17 cellular contexts compared by ENCODE assay signal in genomic region chr7:143283344-143283743, GRCh38. TPM values are rescaled to one million over a fixed set of nuclear protein-coding genes. Genes with fewer than 3 reads are reported as not detected.
DNase-seq lines count a peak whose midpoint lies in the region; ATAC-seq and TF ChIP-seq lines count a peak whose summit lies in the region.
"Had no signal": no experiment of that assay in that cellular context is flagged by ENCODE, and none has a peak within 500 bp of the region (broad histone marks: within the 10 kb centered on the region; RNA-seq: fewer than 3 reads in every experiment).

No MANE protein-coding gene starts in this region.

- no peak overlapping the region for H3K18ac ChIP-seq in mesenchymal stem cell (ENCODE audit: low read depth in 1 of 2, low read length in 2 of 2)

- DNase-seq in Caco-2 (no peak), Karpas-422 (no peak), caudate nucleus (lab: John Stamatoyannopoulos, UW) (no peak), HuH-7 (ENCODE audit: low spot score) (no peak), mesenchymal stem cell (no peak)
- no peak for DNase-seq in naive thymus-derived CD8-positive, alpha-beta T cell
- DNase-seq: activated CD4-positive, alpha-beta T cell treated with anti-CD3 and anti-CD28 coated beads for 36 hours; AML-193; DND-41; NCI-H1436 treated with DMSO at 0.1 percent for 48 hours; NCI-H446 treated with DMSO at 0.1 percent for 48 hours; PC-3; tibial artery had no signal

- TF ChIP-seq CTCF in Caco-2 (IDR thresholded peaks at IDR 0.05; ENCODE audit: insufficient read depth in 1 of 2, low read depth in 1 of 2, low read length in 1 of 2, severe bottlenecking in 1 of 2, unreplicated experiment in 1 of 2): no peak

- no peaks in the 10 kb centered on the region for H3K9me2 ChIP-seq in Karpas-422 (replicated peaks; ENCODE audit: insufficient read depth, low read length)

- H4K91ac ChIP-seq in mesenchymal stem cell (ENCODE audit: low read length): no peak overlapping the region

- H3K79me2 ChIP-seq in Karpas-422 (ENCODE audit: low read length): peaks cover under 1% of the 10 kb centered on the region

- H3K36me3 ChIP-seq in Caco-2 (ENCODE audit: control insufficient read depth, insufficient read depth, low read length): no peaks in the 10 kb centered on the region
- H3K36me3 ChIP-seq in Karpas-422 (ENCODE audit: insufficient read depth, low read length): no peaks in the 10 kb centered on the region
- H3K36me3 ChIP-seq in mesenchymal stem cell (ENCODE audit: control insufficient read depth in 1 of 2, insufficient read depth in 2 of 2, low read depth in 1 of 2, low read length in 2 of 2): no peaks in the 10 kb centered on the region
- H3K36me3 ChIP-seq: tibial artery had no signal

- H3K4me2 ChIP-seq in Karpas-422 (ENCODE audit: low read depth, low read length, poor library complexity, severe bottlenecking) (peak overlapping the region; percentile 3), mesenchymal stem cell (ENCODE audit: low read length, poor library complexity, severe bottlenecking) (no peak overlapping the region)

- WGBS in mesenchymal stem cell: 79% methylated on average over 4 of the region's 4 CpGs

- peaks cover 2% of the 10 kb centered on the region for H3K79me1 ChIP-seq in mesenchymal stem cell (replicated peaks; ENCODE audit: low read length, poor library complexity, severe bottlenecking)

- CTCF ChIA-PET in Caco-2 (lab: Charles Lee): interaction anchor here (0.9 to 1.3 kb wide), 2 partner anchors 16 to 20 kb away, joined by 3 to 4 read pairs; partner anchors contain the start of gene GSTK1

- H3K23ac ChIP-seq in mesenchymal stem cell (ENCODE audit: low read length in 2 of 2): no peak overlapping the region

- no peaks in the 10 kb centered on the region for H3K27me3 ChIP-seq in Caco-2 (replicated peaks; ENCODE audit: control insufficient read depth, insufficient read depth, low read length)
- no peaks in the 10 kb centered on the region for H3K27me3 ChIP-seq in Karpas-422 (ENCODE audit: low read length)
- H3K27me3 ChIP-seq in mesenchymal stem cell (ENCODE audit: control insufficient read depth in 1 of 2, insufficient read depth in 1 of 2, low read length in 2 of 2): no peaks in the 10 kb centered on the region
- H3K27me3 ChIP-seq: tibial artery had no signal

- no peak overlapping the region for H2AK5ac ChIP-seq in mesenchymal stem cell (ENCODE audit: low read length, severe bottlenecking)

- H3K27ac ChIP-seq in Karpas-422 (ENCODE audit: low read length) (no peak overlapping the region), caudate nucleus (ENCODE audit: low read depth, low read length) (peak overlapping the region; percentile 45), mesenchymal stem cell (ENCODE audit: low read length, poor library complexity, severe bottlenecking) (no peak overlapping the region)
- H3K27ac ChIP-seq: psoas muscle, tibial artery had no signal

- no peaks in the 10 kb centered on the region for H3K27me3 Mint-ChIP-seq in Caco-2 (ENCODE audit: insufficient read depth, unreplicated experiment)
- H3K27me3 Mint-ChIP-seq in naive thymus-derived CD8-positive, alpha-beta T cell: no peaks in the 10 kb centered on the region
- H3K27me3 Mint-ChIP-seq: activated CD4-positive, alpha-beta T cell treated with anti-CD3 and anti-CD28 coated beads for 36 hours had no signal

- no peak overlapping the region for H2BK12ac ChIP-seq in mesenchymal stem cell (ENCODE audit: low read length in 2 of 2)

- H2BK5ac ChIP-seq in mesenchymal stem cell (ENCODE audit: low read depth, low read length, poor library complexity, severe bottlenecking): no peak overlapping the region

- H2AFZ ChIP-seq in Karpas-422 (ENCODE audit: low read length): no peak overlapping the region
- no peak overlapping the region for H2AFZ ChIP-seq in mesenchymal stem cell (ENCODE audit: low read depth, low read length)

- H3K4me1 ChIP-seq in Caco-2 (peaks cover 40% of the 10 kb centered on the region), Karpas-422 (ENCODE audit: low read length) (peaks cover 12% of the 10 kb centered on the region), mesenchymal stem cell (ENCODE audit: control insufficient read depth, insufficient read depth, low read depth, low read length) (peaks cover 20% of the 10 kb centered on the region)
- H3K4me1 ChIP-seq: psoas muscle had no signal

- peak overlapping the region; percentile 85 for H3K27ac Mint-ChIP-seq in Caco-2 (ENCODE audit: unreplicated experiment)
- H3K27ac Mint-ChIP-seq in naive thymus-derived CD8-positive, alpha-beta T cell: peak overlapping the region in 7 of 10 donors; percentile 30 to 85 (median 58)
- H3K27ac Mint-ChIP-seq: activated T-helper 1 cell treated with anti-CD3 and anti-CD28 coated beads, Interleukin-12 subunit alpha, Interleukin-12 subunit beta, Interleukin-2, Interleukin-4 antibody, amounts not matched to agents 30 ng/mL and 10 ng/mL and 1 ng/mL, durations not matched to agents 14 hours and 24 hours and 36 hours had no signal

- TF ChIP-seq POLR2A in GM18505 (IDR thresholded peaks at IDR 0.05; ENCODE audit: borderline replicate concordance, extremely low read depth, insufficient read depth, insufficient read length): no peak

- no peaks in the 10 kb centered on the region for H3K9me3 Mint-ChIP-seq in Caco-2 (ENCODE audit: unreplicated experiment)
- H3K9me3 Mint-ChIP-seq in naive thymus-derived CD8-positive, alpha-beta T cell: peaks cover 0 to 2% (median 0%) of the 10 kb centered on the region in 9 donors

- no peak overlapping the region for H2BK120ac ChIP-seq in mesenchymal stem cell (ENCODE audit: low read depth, low read length)

- H2BK15ac ChIP-seq in mesenchymal stem cell (ENCODE audit: low read depth, poor library complexity, severe bottlenecking): no peak overlapping the region

- H3K36me3 Mint-ChIP-seq in Caco-2 (ENCODE audit: insufficient read depth, unreplicated experiment): peaks cover 10% of the 10 kb centered on the region
- H3K36me3 Mint-ChIP-seq in naive thymus-derived CD8-positive, alpha-beta T cell: no peaks in the 10 kb centered on the region

- H3K4ac ChIP-seq in mesenchymal stem cell (ENCODE audit: low read depth in 1 of 2, low read length in 2 of 2): no peak overlapping the region

- ATAC-seq in naive thymus-derived CD8-positive, alpha-beta T cell: no peak
- ATAC-seq in HG02588 (IDR thresholded peaks at IDR 0.05; ENCODE audit: unreplicated experiment): no peak
- no peak for ATAC-seq in GM18505 (IDR thresholded peaks at IDR 0.05; ENCODE audit: unreplicated experiment)
- ATAC-seq: activated CD4-positive, alpha-beta T cell treated with anti-CD3 and anti-CD28 coated beads for 36 hours; PC-3; psoas muscle had no signal

- no peaks in the 10 kb centered on the region for H4K20me1 ChIP-seq in Karpas-422 (ENCODE audit: insufficient read depth, low read depth, low read length)

- no TSS peak for BruUV-seq in Caco-2 (replicated peaks; lab: Mats Ljungman, UMichigan)

- peaks cover 44% of the 10 kb centered on the region for H3K4me1 Mint-ChIP-seq in Caco-2 (ENCODE audit: low read depth, unreplicated experiment)
- peaks cover 25 to 50% (median 47%) of the 10 kb centered on the region in 4 donors for H3K4me1 Mint-ChIP-seq in naive thymus-derived CD8-positive, alpha-beta T cell

- no peak overlapping the region for H3K9ac ChIP-seq in Karpas-422 (ENCODE audit: low read length)
- no peak overlapping the region for H3K9ac ChIP-seq in mesenchymal stem cell (ENCODE audit: low read length)

- no peak overlapping the region for H3K14ac ChIP-seq in mesenchymal stem cell (ENCODE audit: low read length in 2 of 2)

- no peak overlapping the region for H4K8ac ChIP-seq in mesenchymal stem cell (ENCODE audit: low read length)

- POLR2A ChIA-PET in Caco-2 (lab: Charles Lee): no interaction called here
- POLR2A ChIA-PET in naive thymus-derived CD8-positive, alpha-beta T cell (lab: Charles Lee): interaction anchor here (0.6 to 1.1 kb wide), 4 partner anchors 9 to 124 kb away, joined by 3 to 4 read pairs (median 4); partner anchors contain the start of gene GSTK1

- H3K9me3 ChIP-seq in Caco-2 (no peaks in the 10 kb centered on the region), Karpas-422 (ENCODE audit: low read length) (no peaks in the 10 kb centered on the region), mesenchymal stem cell (ENCODE audit: control insufficient read depth, low read length) (no peaks in the 10 kb centered on the region)
- H3K9me3 ChIP-seq: psoas muscle, tibial artery had no signal

- H3K4me3 Mint-ChIP-seq in Caco-2 (ENCODE audit: unreplicated experiment): no peak overlapping the region
- H3K4me3 Mint-ChIP-seq in naive thymus-derived CD8-positive, alpha-beta T cell: peak overlapping the region in 6 of 10 donors; percentile 6 to 59 (median 34)
- H3K4me3 Mint-ChIP-seq: activated CD4-positive, alpha-beta T cell treated with anti-CD3 and anti-CD28 coated beads for 36 hours; activated T-helper 1 cell treated with anti-CD3 and anti-CD28 coated beads, Interleukin-12 subunit alpha, Interleukin-12 subunit beta, Interleukin-2, Interleukin-4 antibody, amounts not matched to agents 30 ng/mL and 10 ng/mL and 1 ng/mL, durations not matched to agents 14 hours and 24 hours and 36 hours had no signal

- no peak overlapping the region for H3K4me3 ChIP-seq in Caco-2 (ENCODE audit: low read depth, low read length)
- no peak overlapping the region for H3K4me3 ChIP-seq in Karpas-422 (ENCODE audit: low read length)
- H3K4me3 ChIP-seq in mesenchymal stem cell (ENCODE audit: insufficient read depth in 1 of 2, low read depth in 1 of 2, low read length in 2 of 2): no peak overlapping the region
- H3K4me3 ChIP-seq: psoas muscle, tibial artery had no signal

- intact Hi-C loops in Caco-2 (cut with micrococcal nuclease; ENCODE audit: unreplicated experiment): no loop called here

RNA-seq across cellular contexts. Expression of gene TMEM139, which starts 1.4 kb away (rescaled TPM):
- total RNA-seq in Caco-2 (2022): 19.1 and 26.2 TPM in 2 replicates
- total RNA-seq in Karpas-422 (2014; rRNA removed; shearing (Covaris generic); ENCODE audit: low replicate concordance): not detected in 2 replicates
- total RNA-seq in naive thymus-derived CD8-positive, alpha-beta T cell: 1 to 10 TPM in 1 of 2 experiments, under 1 TPM in 1; 0.29 to 1.2 TPM
- polyA plus RNA-seq in naive thymus-derived CD8-positive, alpha-beta T cell: under 1 TPM in 1 of 3 donors, not detected in 2; 0.60 TPM
- 0.10 TPM for polyA plus RNA-seq in mesenchymal stem cell (2013, experiment 1 of 2)
- 0.10 TPM for polyA plus RNA-seq in mesenchymal stem cell (2013, experiment 2 of 2)

RNA-seq across cellular contexts. Expression of gene CASP2, which starts 4.8 kb away (rescaled TPM):
- total RNA-seq in Caco-2 (2022): 51.7 and 62.0 TPM in 2 replicates
- 22.3 and 23.4 TPM in 2 replicates for total RNA-seq in Karpas-422 (2014; rRNA removed; shearing (Covaris generic); ENCODE audit: low replicate concordance)
- total RNA-seq in naive thymus-derived CD8-positive, alpha-beta T cell: 10 to 100 TPM; 64.9 to 68.2 TPM
- polyA plus RNA-seq in naive thymus-derived CD8-positive, alpha-beta T cell: 10 to 100 TPM; 12.1 to 22.0 (median 14.6) TPM
- 16.3 TPM for polyA plus RNA-seq in mesenchymal stem cell (2013, experiment 1 of 2)
- 16.3 TPM for polyA plus RNA-seq in mesenchymal stem cell (2013, experiment 2 of 2)

RNA-seq across cellular contexts. Expression of gene GSTK1, which starts 20.1 kb away (rescaled TPM):
- total RNA-seq in Caco-2 (2022): 127 and 134 TPM in 2 replicates
- total RNA-seq in Karpas-422 (2014; rRNA removed; shearing (Covaris generic); ENCODE audit: low replicate concordance): 156 and 174 TPM in 2 replicates
- 100 to 1,000 TPM; 278 to 283 TPM for total RNA-seq in naive thymus-derived CD8-positive, alpha-beta T cell
- polyA plus RNA-seq in naive thymus-derived CD8-positive, alpha-beta T cell: 100 to 1,000 TPM; 310 to 355 (median 330) TPM
- polyA plus RNA-seq in mesenchymal stem cell (2013, experiment 1 of 2): 161 TPM
- 158 TPM for polyA plus RNA-seq in mesenchymal stem cell (2013, experiment 2 of 2)

RNA-seq across cellular contexts. Expression of gene CLCN1, which starts 32.6 kb away (rescaled TPM):
- 1.8 and 1.9 TPM in 2 replicates for total RNA-seq in Caco-2 (2022)
- not detected in 2 replicates for total RNA-seq in Karpas-422 (2014; rRNA removed; shearing (Covaris generic); ENCODE audit: low replicate concordance)
- not detected for total RNA-seq in naive thymus-derived CD8-positive, alpha-beta T cell
- not detected for polyA plus RNA-seq in naive thymus-derived CD8-positive, alpha-beta T cell
- polyA plus RNA-seq in mesenchymal stem cell (2013, experiment 1 of 2): 0.03 TPM
- 0.01 TPM for polyA plus RNA-seq in mesenchymal stem cell (2013, experiment 2 of 2)
- total RNA-seq: activated T-helper 1 cell treated with anti-CD3 and anti-CD28 coated beads, Interleukin-12 subunit alpha, Interleukin-12 subunit beta, Interleukin-2, Interleukin-4 antibody, amounts not matched to agents 30 ng/mL and 10 ng/mL and 1 ng/mL, durations not matched to agents 14 hours and 24 hours and 36 hours had no signal
